1 cellular context compared by ENCODE assay signal in genomic region chr10:88881335-88881734, GRCh38.
TF ChIP-seq lines count a peak whose summit lies in the region.

No MANE protein-coding gene starts in this region.

TF ChIP-seq in HepG2, 621 proteins besides CTCF, POLR2A, EP300 and RAD21:
- TF ChIP-seq GLI4 (CRISPR knock-in tag; IDR thresholded peaks at IDR 0.05; ENCODE audit: borderline replicate concordance), result no peak
- TF ChIP-seq CCDC6 (CRISPR knock-in tag; IDR thresholded peaks at IDR 0.05), result no peak
- TF ChIP-seq ZMYM3 (CRISPR knock-in tag; IDR thresholded peaks at IDR 0.05), result no peak
- TF ChIP-seq ZNF224 (CRISPR knock-in tag; IDR thresholded peaks at IDR 0.05), result no peak
- TF ChIP-seq ZMYM4 (CRISPR knock-in tag; IDR thresholded peaks at IDR 0.05), result no peak
- no peak for TF ChIP-seq BHLHE40 (IDR thresholded peaks at IDR 0.05; ENCODE audit: low read length)
- no peak for TF ChIP-seq ZNF879 (CRISPR knock-in tag; IDR thresholded peaks at IDR 0.05)
- no peak for TF ChIP-seq KAT8 (CRISPR knock-in tag; IDR thresholded peaks at IDR 0.05)
- no peak for TF ChIP-seq CSRNP1 (CRISPR knock-in tag; IDR thresholded peaks at IDR 0.05)
- TF ChIP-seq GATA4 (IDR thresholded peaks at IDR 0.05; ENCODE audit: borderline replicate concordance, low read depth), result no peak
- no peak for TF ChIP-seq AKNA (CRISPR knock-in tag; IDR thresholded peaks at IDR 0.05; ENCODE audit: borderline replicate concordance)
- no peak for TF ChIP-seq ZIK1 (CRISPR knock-in tag; IDR thresholded peaks at IDR 0.05; ENCODE audit: borderline replicate concordance, low read depth)
- TF ChIP-seq MAFG (CRISPR knock-in tag; IDR thresholded peaks at IDR 0.05), result no peak
- TF ChIP-seq KLF12 (CRISPR knock-in tag; IDR thresholded peaks at IDR 0.05; ENCODE audit: borderline replicate concordance), result no peak
